ENCODE assay signal across 1 cellular context in genomic region chr7:152574892-152575511, GRCh38.
TF ChIP-seq lines count a peak whose summit lies in the region.

No MANE protein-coding gene starts in this region.

TF ChIP-seq in GM12878, 131 proteins besides CTCF, POLR2A, EP300 and RAD21 (continued from another document and continues in another):
- TF ChIP-seq CUX1 (IDR thresholded peaks at IDR 0.05; ENCODE audit: insufficient replicate concordance, low read depth, low read length) (no peak), WRNIP1 (IDR thresholded peaks at IDR 0.05; ENCODE audit: borderline replicate concordance, low read depth, low read length) (no peak), HSF1 (IDR thresholded peaks at IDR 0.05; ENCODE audit: low read depth, low read length) (no peak), BCL11A (IDR thresholded peaks at IDR 0.05; ENCODE audit: low read depth, low read length) (peak; percentile 63; the same call in 1 of the 2 replicates), STAT3 (IDR thresholded peaks at IDR 0.05; ENCODE audit: low read depth, low read length) (no peak), SMAD5 (IDR thresholded peaks at IDR 0.05; ENCODE audit: low read depth) (no peak), NR2C1 (IDR thresholded peaks at IDR 0.05) (peak; percentile 44; the same call in 1 of the 2 replicates), HDAC6 (IDR thresholded peaks at IDR 0.05; ENCODE audit: unreplicated experiment) (no peak), PAX5 (IDR thresholded peaks at IDR 0.05; ENCODE audit: borderline replicate concordance, low read depth, low read length) (no peak), STAT1 (conservative IDR thresholded peaks at IDR 0.05) (no peak), EED (IDR thresholded peaks at IDR 0.05; ENCODE audit: low read depth) (no peak), SPI1 (IDR thresholded peaks at IDR 0.05; ENCODE audit: borderline replicate concordance, insufficient read depth, low read depth, low read length) (peak; percentile 56; the same call in 1 of the 2 replicates), RELA (IDR thresholded peaks at IDR 0.05; ENCODE audit: borderline replicate concordance, partially characterized antibody) (peak; percentile 63), SIX5 (IDR thresholded peaks at IDR 0.05; ENCODE audit: low read depth, low read length, severe bottlenecking) (no peak), USF2 (IDR thresholded peaks at IDR 0.05; ENCODE audit: borderline replicate concordance, low read depth, low read length) (no peak), MYB (IDR thresholded peaks at IDR 0.05; ENCODE audit: borderline replicate concordance, low read depth, low read length) (no peak), BHLHE40 (IDR thresholded peaks at IDR 0.05; ENCODE audit: borderline replicate concordance in 1 of 2, low read depth in 2 of 2, low read length in 1 of 2) (peak; percentile 63 to 84; a peak in 3 of 4 replicates), TCF3 (IDR thresholded peaks at IDR 0.05; ENCODE audit: borderline replicate concordance, insufficient read depth, low read depth, low read length) (no peak), MXI1 (IDR thresholded peaks at IDR 0.05; ENCODE audit: low read depth, low read length) (peak; percentile 43; the same call in 1 of the 2 replicates), ZZZ3 (IDR thresholded peaks at IDR 0.05; ENCODE audit: control insufficient read depth, insufficient read length, low read depth) (no peak), CHD4 (IDR thresholded peaks at IDR 0.05) (no peak), ZSCAN29 (IDR thresholded peaks at IDR 0.05) (no peak), SREBF2 (IDR thresholded peaks at IDR 0.05; ENCODE audit: low read length) (no peak), JUND (IDR thresholded peaks at IDR 0.05; ENCODE audit: low read depth, low read length) (no peak), PBX3 (IDR thresholded peaks at IDR 0.05; ENCODE audit: insufficient replicate concordance, low read depth, low read length) (no peak), TAF1 (IDR thresholded peaks at IDR 0.05; ENCODE audit: borderline replicate concordance, low read depth, low read length) (no peak), RFX5 (IDR thresholded peaks at IDR 0.05; ENCODE audit: low read depth, low read length) (no peak), GABPA (IDR thresholded peaks at IDR 0.05; ENCODE audit: low read depth) (no peak), KLF5 (IDR thresholded peaks at IDR 0.05; ENCODE audit: partially characterized antibody) (no peak), MTA3 (IDR thresholded peaks at IDR 0.05; ENCODE audit: borderline replicate concordance, low read length) (no peak), SRF (IDR thresholded peaks at IDR 0.05; ENCODE audit: low read depth in 2 of 2, low read length in 2 of 2) (no peak), RBBP5 (conservative IDR thresholded peaks at IDR 0.05) (no peak), BACH1 (IDR thresholded peaks at IDR 0.05; ENCODE audit: borderline replicate concordance) (no peak), ZBTB33 (IDR thresholded peaks at IDR 0.05) (no peak), SKIL (IDR thresholded peaks at IDR 0.05; ENCODE audit: low read depth, poor library complexity, severe bottlenecking) (peak; percentile 60), RB1 (IDR thresholded peaks at IDR 0.05; ENCODE audit: borderline replicate concordance) (no peak), SUZ12 (IDR thresholded peaks at IDR 0.05; ENCODE audit: unreplicated experiment) (no peak), ATF2 (IDR thresholded peaks at IDR 0.05; ENCODE audit: low read length) (no peak), LARP7 (IDR thresholded peaks at IDR 0.05) (0 out of 2 replicates have a peak, but pooled peaks have one; percentile 42), BMI1 (IDR thresholded peaks at IDR 0.05; ENCODE audit: borderline replicate concordance) (0 out of 2 replicates have a peak, but pooled peaks have one; percentile 12), MEF2B (IDR thresholded peaks at IDR 0.05; ENCODE audit: partially characterized antibody, poor library complexity, severe bottlenecking) (peak; percentile 56), ZNF592 (IDR thresholded peaks at IDR 0.05) (no peak), PML (IDR thresholded peaks at IDR 0.05; ENCODE audit: low read length) (no peak), PAX8 (IDR thresholded peaks at IDR 0.05) (no peak), KAT2A (conservative IDR thresholded peaks at IDR 0.05; ENCODE audit: control insufficient read depth, low read depth, low read length) (no peak)
